8 cellular contexts compared by ENCODE assay signal in genomic region chr2:25252291-25253152, GRCh38.
DNase-seq lines count a peak whose midpoint lies in the region; ATAC-seq and TF ChIP-seq lines count a peak whose summit lies in the region.

No MANE protein-coding gene starts in this region.

- POLR2A ChIA-PET in BJ (lab: Charles Lee): interaction anchor here (0.6 kb wide), 1 partner anchor 1320 kb away, joined by 4 read pairs; no protein-coding TSS in a partner anchor
- POLR2A ChIA-PET in activated CD8-positive, alpha-beta T cell treated with anti-CD3 and anti-CD28 coated beads, Interleukin-2, amount 10 ng/mL, durations not matched to agents 7 days and 5 days (lab: Charles Lee): interaction anchor here (0.7 to 3.8 kb wide), 7 partner anchors 17 to 62 kb away, joined by 3 to 12 read pairs (median 4); no protein-coding TSS in a partner anchor
- POLR2A ChIA-PET in naive thymus-derived CD4-positive, alpha-beta T cell (lab: Charles Lee): interaction anchor here (0.6 to 6.7 kb wide), 13 partner anchors 8 to 252 kb away, joined by 3 to 106 read pairs (median 5); no protein-coding TSS in a partner anchor

- ATAC-seq in GM21423 (IDR thresholded peaks at IDR 0.05; ENCODE audit: unreplicated experiment) (peak; percentile 47), esophagus mucosa (peak; percentile 52), thoracic aorta (ENCODE audit: insufficient number of reproducible peaks, low FRiP score, low read depth) (peak; percentile 23)
- ATAC-seq in activated CD8-positive, alpha-beta T cell treated with anti-CD3 and anti-CD28 coated beads, Interleukin-2, amount 10 ng/mL, durations not matched to agents 7 days and 5 days: peak; percentile 70
- peak; percentile 77 for ATAC-seq in naive thymus-derived CD4-positive, alpha-beta T cell

- peaks cover 3% of the 10 kb centered on the region for H3K36me3 ChIP-seq in BJ (ENCODE audit: control insufficient read depth, insufficient read depth, low read length)
- peaks cover 0 to 45% (median 6%) of the 10 kb centered on the region in 3 experiments for H3K36me3 ChIP-seq in naive thymus-derived CD4-positive, alpha-beta T cell (ENCODE audit: control insufficient read depth in 2 of 3, insufficient read depth in 3 of 3, low read length in 3 of 3)
- peaks cover 11% of the 10 kb centered on the region for H3K36me3 ChIP-seq in thoracic aorta

- no peaks in the 10 kb centered on the region for H3K9me3 Mint-ChIP-seq in activated CD8-positive, alpha-beta T cell treated with anti-CD3 and anti-CD28 coated beads, Interleukin-2, amount 10 ng/mL, durations not matched to agents 7 days and 5 days (ENCODE audit: insufficient read depth)
- H3K9me3 Mint-ChIP-seq in naive thymus-derived CD4-positive, alpha-beta T cell: peaks cover 0 to 1% (median 0%) of the 10 kb centered on the region in 11 donors

- peaks cover 27% of the 10 kb centered on the region for H3K4me1 Mint-ChIP-seq in activated CD8-positive, alpha-beta T cell treated with anti-CD3 and anti-CD28 coated beads, Interleukin-2, amount 10 ng/mL, durations not matched to agents 7 days and 5 days (ENCODE audit: low read depth)
- H3K4me1 Mint-ChIP-seq in naive thymus-derived CD4-positive, alpha-beta T cell: peaks cover 26 to 55% (median 45%) of the 10 kb centered on the region in 7 donors

- intact Hi-C loops in naive thymus-derived CD4-positive, alpha-beta T cell (cut with micrococcal nuclease): loop anchor here (1.0 to 2.0 kb wide), 6 partner anchors 20 to 124 kb away; no protein-coding TSS in a partner anchor

- H3K27ac Mint-ChIP-seq in activated CD8-positive, alpha-beta T cell treated with anti-CD3 and anti-CD28 coated beads, Interleukin-2, amount 10 ng/mL, durations not matched to agents 7 days and 5 days: peak overlapping the region; percentile 80
- H3K27ac Mint-ChIP-seq in naive thymus-derived CD4-positive, alpha-beta T cell: peak overlapping the region; percentile 70 to 93 (median 85)

- H3K36me3 Mint-ChIP-seq in activated CD8-positive, alpha-beta T cell treated with anti-CD3 and anti-CD28 coated beads, Interleukin-2, amount 10 ng/mL, durations not matched to agents 7 days and 5 days (ENCODE audit: low read depth): peaks cover 40% of the 10 kb centered on the region
- H3K36me3 Mint-ChIP-seq in naive thymus-derived CD4-positive, alpha-beta T cell: peaks cover 6 to 36% (median 21%) of the 10 kb centered on the region in 5 donors

- in situ Hi-C loops in G401 (cut with HindIII; ENCODE audit: low sequenced_read_pairs): no loop called here

- H3K4me1 ChIP-seq in naive thymus-derived CD4-positive, alpha-beta T cell (ENCODE audit: control insufficient read depth in 2 of 2, insufficient read depth in 2 of 2, low read length in 2 of 2): peaks cover 6 to 22% of the 10 kb centered on the region in 2 donors
- H3K4me1 ChIP-seq in thoracic aorta (ENCODE audit: control insufficient read depth in 1 of 2, low read depth in 2 of 2): peaks cover 7 to 28% of the 10 kb centered on the region in 2 donors

- peak overlapping the region; percentile 78 for H3K4me3 Mint-ChIP-seq in activated CD8-positive, alpha-beta T cell treated with anti-CD3 and anti-CD28 coated beads, Interleukin-2, amount 10 ng/mL, durations not matched to agents 7 days and 5 days
- H3K4me3 Mint-ChIP-seq in naive thymus-derived CD4-positive, alpha-beta T cell: peak overlapping the region; percentile 82 to 91 (median 90)

- H3K27me3 ChIP-seq in BJ (ENCODE audit: control insufficient read depth, insufficient read depth, low read length) (no peaks in the 10 kb centered on the region), thoracic aorta (replicated peaks; ENCODE audit: insufficient read depth) (no peaks in the 10 kb centered on the region)
- H3K27me3 ChIP-seq in naive thymus-derived CD4-positive, alpha-beta T cell (ENCODE audit: control insufficient read depth in 2 of 2, insufficient read depth in 2 of 2, low read length in 2 of 2): no peaks in the 10 kb centered on the region

- no peak for TF ChIP-seq CTCF in BJ (IDR thresholded peaks at IDR 0.05; ENCODE audit: insufficient read depth, low read depth, low read length)
- TF ChIP-seq CTCF in thoracic aorta (IDR thresholded peaks at IDR 0.05): no peak

- no peaks in the 10 kb centered on the region for H3K9me3 ChIP-seq in naive thymus-derived CD4-positive, alpha-beta T cell (ENCODE audit: control insufficient read depth in 2 of 3, low read length in 3 of 3)
- H3K9me3 ChIP-seq in thoracic aorta: no peaks in the 10 kb centered on the region

- DNase-seq in BJ (ENCODE audit: low read depth) (no peak), NCI-H2227 treated with DMSO at 0.1 percent for 48 hours (lab: John Stamatoyannopoulos, UW) (peak; percentile 87), thoracic aorta (ENCODE audit: low spot score) (no peak), G401 (ENCODE audit: low spot score) (no peak)
- peak; percentile 68 for DNase-seq in activated CD8-positive, alpha-beta T cell treated with anti-CD3 and anti-CD28 coated beads, Interleukin-2, amount 10 ng/mL, durations not matched to agents 7 days and 5 days
- DNase-seq in naive thymus-derived CD4-positive, alpha-beta T cell: peak; percentile 36 to 67 (median 56)

- H3K27me3 Mint-ChIP-seq in activated CD8-positive, alpha-beta T cell treated with anti-CD3 and anti-CD28 coated beads, Interleukin-2, amount 10 ng/mL, durations not matched to agents 7 days and 5 days (ENCODE audit: low read depth): no peaks in the 10 kb centered on the region
- H3K27me3 Mint-ChIP-seq in naive thymus-derived CD4-positive, alpha-beta T cell: no peaks in the 10 kb centered on the region

- H3K27ac ChIP-seq in naive thymus-derived CD4-positive, alpha-beta T cell (ENCODE audit: low read depth, low read length): peak overlapping the region; percentile 87
- peak overlapping the region; percentile 47 to 49 for H3K27ac ChIP-seq in thoracic aorta

- CTCF ChIA-PET in BJ (lab: Yijun Ruan, JAX): interaction anchor here (1.5 to 2.3 kb wide), 2 partner anchors 16 to 24 kb away, joined by 3 to 9 read pairs; no protein-coding TSS in a partner anchor
- CTCF ChIA-PET in activated CD8-positive, alpha-beta T cell treated with anti-CD3 and anti-CD28 coated beads, Interleukin-2, amount 10 ng/mL, durations not matched to agents 7 days and 5 days (lab: Charles Lee): interaction anchor here (2.7 kb wide), 1 partner anchor 21 kb away, joined by 11 read pairs; no protein-coding TSS in a partner anchor
- CTCF ChIA-PET in naive thymus-derived CD4-positive, alpha-beta T cell (lab: Charles Lee): interaction anchor here (0.6 to 3.9 kb wide), 8 partner anchors 10 to 280 kb away, joined by 3 to 18 read pairs (median 4); no protein-coding TSS in a partner anchor

- H3K4me3 ChIP-seq in BJ (ENCODE audit: low read depth, low read length) (peak overlapping the region; percentile 35), thoracic aorta (peak overlapping the region; percentile 84)
- peak overlapping the region; percentile 53 for H3K4me3 ChIP-seq in naive thymus-derived CD4-positive, alpha-beta T cell (ENCODE audit: low read length)

Comparison
In these comparisons a context has a peak if more than half of its experiments do, and no peak if none do; other contexts are left out.
1. DNase-seq: peak in NCI-H2227 treated with DMSO at 0.1 percent for 48 hours (single experiment), activated CD8-positive, alpha-beta T cell treated with anti-CD3 and anti-CD28 coated beads, Interleukin-2, amount 10 ng/mL, durations not matched to agents 7 days and 5 days (single experiment) and naive thymus-derived CD4-positive, alpha-beta T cell (9 of 9); none in BJ (single experiment), thoracic aorta (single experiment) and G401 (single experiment).
2. ATAC-seq: peak in every context shown above with its lines; median percentile 77 in naive thymus-derived CD4-positive, alpha-beta T cell; 70 in activated CD8-positive, alpha-beta T cell treated with anti-CD3 and anti-CD28 coated beads, Interleukin-2, amount 10 ng/mL, durations not matched to agents 7 days and 5 days; 52 in esophagus mucosa; 47 in GM21423; 23 in thoracic aorta.
3. Peak in every context shown above with its lines, with median percentiles within 50 percentile points of each other: H3K4me3 ChIP-seq.